8 cellular contexts compared by ENCODE assay signal in genomic region chr19:45154064-45154827, GRCh38. TPM values are rescaled to one million over a fixed set of nuclear protein-coding genes. Genes with fewer than 3 reads are reported as not detected.
DNase-seq lines count a peak whose midpoint lies in the region; ATAC-seq and TF ChIP-seq lines count a peak whose summit lies in the region.

No MANE protein-coding gene starts in this region.

- peaks cover 16% of the 10 kb centered on the region for H3K4me1 ChIP-seq in Caco-2
- peaks cover 22% of the 10 kb centered on the region for H3K4me1 ChIP-seq in colonic mucosa

- intact Hi-C loops in Caco-2 (cut with micrococcal nuclease; ENCODE audit: unreplicated experiment) = loop anchor here (1.0 kb wide), 1 partner anchor 24 kb away; the partner anchor contains the start of genes BLOC1S3 and TRAPPC6A
- intact Hi-C loops in colonic mucosa (cut with DNase I) = no loop called here

- no peaks in the 10 kb centered on the region for H3K27me3 ChIP-seq in Caco-2 (replicated peaks; ENCODE audit: control insufficient read depth, insufficient read depth, low read length)
- peaks cover 34% of the 10 kb centered on the region for H3K27me3 ChIP-seq in colonic mucosa

- H3K9me3 ChIP-seq in Caco-2 = no peaks in the 10 kb centered on the region
- H3K9me3 ChIP-seq in colonic mucosa = no peaks in the 10 kb centered on the region

- no peak for TF ChIP-seq CTCF in Caco-2 (IDR thresholded peaks at IDR 0.05; ENCODE audit: insufficient read depth in 1 of 2, low read depth in 1 of 2, low read length in 1 of 2, severe bottlenecking in 1 of 2, unreplicated experiment in 1 of 2)
- no peak for TF ChIP-seq CTCF in colonic mucosa (IDR thresholded peaks at IDR 0.05)

- peak; percentile 70 to 86 for DNase-seq in Caco-2
- DNase-seq in MV-4-11 (lab: John Stamatoyannopoulos, UW) = peak; percentile 92
- DNase-seq in dermis microvascular lymphatic vessel endothelial cell (ENCODE audit: low read depth in 2 of 2) = peak; percentile 68 to 78
- DNase-seq in natural killer cell treated with Interleukin-12 subunit alpha and Interleukin-12 subunit beta and Interleukin-15 and Interleukin-18, amount 100 ng/mL, for 72 hours (ENCODE audit: low spot score) = no peak
- no peak for DNase-seq in Ammon's horn (ENCODE audit: low spot score)
- no peak for DNase-seq in activated CD8-positive, alpha-beta memory T cell treated with anti-CD3 and anti-CD28 coated beads, Interleukin-2, amount 50 U/mL, for 48 hours
- DNase-seq in colonic mucosa = no peak

- peaks cover 11% of the 10 kb centered on the region for H3K4me1 Mint-ChIP-seq in Caco-2 (ENCODE audit: low read depth, unreplicated experiment)
- peaks cover 11 to 19% of the 10 kb centered on the region in 2 donors for H3K4me1 Mint-ChIP-seq in natural killer cell treated with Interleukin-12 subunit alpha and Interleukin-12 subunit beta and Interleukin-15 and Interleukin-18, amount 100 ng/mL, for 72 hours (ENCODE audit: low read depth in 2 of 2)

- no peaks in the 10 kb centered on the region for H3K27me3 Mint-ChIP-seq in Caco-2 (ENCODE audit: insufficient read depth, unreplicated experiment)
- peaks cover 6 to 19% of the 10 kb centered on the region in 2 donors for H3K27me3 Mint-ChIP-seq in natural killer cell treated with Interleukin-12 subunit alpha and Interleukin-12 subunit beta and Interleukin-15 and Interleukin-18, amount 100 ng/mL, for 72 hours

- H3K36me3 Mint-ChIP-seq in Caco-2 (ENCODE audit: insufficient read depth, unreplicated experiment) = peaks cover 55% of the 10 kb centered on the region
- H3K36me3 Mint-ChIP-seq in natural killer cell treated with Interleukin-12 subunit alpha and Interleukin-12 subunit beta and Interleukin-15 and Interleukin-18, amount 100 ng/mL, for 72 hours = no peaks in the 10 kb centered on the region

- peak overlapping the region; percentile 67 for H3K4me3 ChIP-seq in Caco-2 (ENCODE audit: low read depth, low read length)
- H3K4me3 ChIP-seq in colonic mucosa = no peak overlapping the region

- H3K27ac ChIP-seq in colonic mucosa = no peak overlapping the region

- CTCF ChIA-PET in Caco-2 (lab: Charles Lee) = interaction anchor here (0.6 to 2.3 kb wide), 7 partner anchors 9 to 239 kb away, joined by 3 to 17 read pairs (median 4); partner anchors contain the start of genes BLOC1S3, PPP1R37 and TRAPPC6A

- no peaks in the 10 kb centered on the region for H3K36me3 ChIP-seq in Caco-2 (ENCODE audit: control insufficient read depth, insufficient read depth, low read length)
- H3K36me3 ChIP-seq in colonic mucosa = no peaks in the 10 kb centered on the region

- H3K9ac ChIP-seq in colonic mucosa (ENCODE audit: low read depth in 2 of 2, low read length in 2 of 2) = no peak overlapping the region

- no peak for ATAC-seq in natural killer cell treated with Interleukin-12 subunit alpha and Interleukin-12 subunit beta and Interleukin-15 and Interleukin-18, amount 100 ng/mL, for 72 hours
- no peak for ATAC-seq in HG02588 (IDR thresholded peaks at IDR 0.05; ENCODE audit: unreplicated experiment)

- BruUV-seq in Caco-2 (replicated peaks; lab: Mats Ljungman, UMichigan) = no TSS peak

- peak overlapping the region; percentile 58 for H3K27ac Mint-ChIP-seq in Caco-2 (ENCODE audit: unreplicated experiment)
- H3K27ac Mint-ChIP-seq in natural killer cell treated with Interleukin-12 subunit alpha and Interleukin-12 subunit beta and Interleukin-15 and Interleukin-18, amount 100 ng/mL, for 72 hours = no peak overlapping the region

- POLR2A ChIA-PET in Caco-2 (lab: Charles Lee) = interaction anchor here (0.9 to 2.4 kb wide), 2 partner anchors 24 to 62 kb away, joined by 4 to 16 read pairs; partner anchors contain the start of genes BLOC1S3, PPP1R37 and TRAPPC6A

- H3K9me3 Mint-ChIP-seq in Caco-2 (ENCODE audit: unreplicated experiment) = no peaks in the 10 kb centered on the region
- H3K9me3 Mint-ChIP-seq in natural killer cell treated with Interleukin-12 subunit alpha and Interleukin-12 subunit beta and Interleukin-15 and Interleukin-18, amount 100 ng/mL, for 72 hours = no peaks in the 10 kb centered on the region

- H3K4me3 Mint-ChIP-seq in Caco-2 (ENCODE audit: unreplicated experiment) = peak overlapping the region; percentile 74
- H3K4me3 Mint-ChIP-seq in natural killer cell treated with Interleukin-12 subunit alpha and Interleukin-12 subunit beta and Interleukin-15 and Interleukin-18, amount 100 ng/mL, for 72 hours = peak overlapping the region; percentile 44

RNA-seq across cellular contexts. Expression of gene NKPD1, which starts 6.5 kb away (rescaled TPM):
- 2.4 and 2.9 TPM in 2 replicates for total RNA-seq in Caco-2 (2022)
- total RNA-seq in dermis microvascular lymphatic vessel endothelial cell = 0.13 TPM in 2 replicates
- under 1 TPM; 0.14 to 0.22 TPM for total RNA-seq in natural killer cell treated with Interleukin-12 subunit alpha and Interleukin-12 subunit beta and Interleukin-15 and Interleukin-18, amount 100 ng/mL, for 72 hours
- total RNA-seq in colonic mucosa = under 1 TPM in 1 of 2 donors, not detected in 1; 0.07 TPM

RNA-seq across cellular contexts. Expression of gene TRAPPC6A, which starts 23.8 kb away (rescaled TPM):
- total RNA-seq in Caco-2 (2022) (50.5 and 53.2 TPM in 2 replicates), dermis microvascular lymphatic vessel endothelial cell (19.0 and 34.4 TPM in 2 replicates), colonic mucosa (10 to 100 TPM; 17.2 to 35.2 TPM)
- 10 to 100 TPM; 17.5 to 33.5 TPM for total RNA-seq in natural killer cell treated with Interleukin-12 subunit alpha and Interleukin-12 subunit beta and Interleukin-15 and Interleukin-18, amount 100 ng/mL, for 72 hours

RNA-seq across cellular contexts. Expression of gene BLOC1S3, which starts 24.3 kb away (rescaled TPM):
- total RNA-seq in Caco-2 (2022) (20.1 and 20.4 TPM in 2 replicates), dermis microvascular lymphatic vessel endothelial cell (2.6 and 4.0 TPM in 2 replicates), colonic mucosa (10 to 100 TPM; 10.4 to 15.9 TPM)
- 10 to 100 TPM; 15.4 to 20.5 TPM for total RNA-seq in natural killer cell treated with Interleukin-12 subunit alpha and Interleukin-12 subunit beta and Interleukin-15 and Interleukin-18, amount 100 ng/mL, for 72 hours

Comparison
In these comparisons a context has a peak if more than half of its experiments do, and no peak if none do; other contexts are left out.
1. DNase-seq: peak in Caco-2 (2 of 2), MV-4-11 (single experiment) and dermis microvascular lymphatic vessel endothelial cell (2 of 2); none in natural killer cell treated with Interleukin-12 subunit alpha and Interleukin-12 subunit beta and Interleukin-15 and Interleukin-18, amount 100 ng/mL, for 72 hours (single experiment), Ammon's horn (single experiment), activated CD8-positive, alpha-beta memory T cell treated with anti-CD3 and anti-CD28 coated beads, Interleukin-2, amount 50 U/mL, for 48 hours (single experiment) and colonic mucosa (single experiment).